In genomic region chr22:46081831-46082210, GRCh38 we compare ENCODE assay signal across 2 cellular contexts.
TF ChIP-seq lines count a peak whose summit lies in the region.

No MANE protein-coding gene starts in this region.

TF ChIP-seq in liver, 16 proteins besides CTCF, POLR2A, EP300 and RAD21 (continued from another document):
- TF ChIP-seq TAF1 (conservative IDR thresholded peaks at IDR 0.05) (no peak), FOXA2 (IDR thresholded peaks at IDR 0.05) (no peak), JUND (IDR thresholded peaks at IDR 0.05) (no peak), RXRA (IDR thresholded peaks at IDR 0.05) (no peak), NR2F2 (IDR thresholded peaks at IDR 0.05) (no peak), GABPA (IDR thresholded peaks at IDR 0.05 in 1 of 2, conservative IDR thresholded peaks at IDR 0.05 in 1 of 2) (no peak), HNF4A (conservative IDR thresholded peaks at IDR 0.05) (no peak), YY1 (IDR thresholded peaks at IDR 0.05) (no peak), ATF3 (IDR thresholded peaks at IDR 0.05) (no peak), SP1 (IDR thresholded peaks at IDR 0.05) (no peak), HNF4G (IDR thresholded peaks at IDR 0.05) (no peak), FOXA1 (IDR thresholded peaks at IDR 0.05) (no peak)
- TF ChIP-seq, protein P1, sequence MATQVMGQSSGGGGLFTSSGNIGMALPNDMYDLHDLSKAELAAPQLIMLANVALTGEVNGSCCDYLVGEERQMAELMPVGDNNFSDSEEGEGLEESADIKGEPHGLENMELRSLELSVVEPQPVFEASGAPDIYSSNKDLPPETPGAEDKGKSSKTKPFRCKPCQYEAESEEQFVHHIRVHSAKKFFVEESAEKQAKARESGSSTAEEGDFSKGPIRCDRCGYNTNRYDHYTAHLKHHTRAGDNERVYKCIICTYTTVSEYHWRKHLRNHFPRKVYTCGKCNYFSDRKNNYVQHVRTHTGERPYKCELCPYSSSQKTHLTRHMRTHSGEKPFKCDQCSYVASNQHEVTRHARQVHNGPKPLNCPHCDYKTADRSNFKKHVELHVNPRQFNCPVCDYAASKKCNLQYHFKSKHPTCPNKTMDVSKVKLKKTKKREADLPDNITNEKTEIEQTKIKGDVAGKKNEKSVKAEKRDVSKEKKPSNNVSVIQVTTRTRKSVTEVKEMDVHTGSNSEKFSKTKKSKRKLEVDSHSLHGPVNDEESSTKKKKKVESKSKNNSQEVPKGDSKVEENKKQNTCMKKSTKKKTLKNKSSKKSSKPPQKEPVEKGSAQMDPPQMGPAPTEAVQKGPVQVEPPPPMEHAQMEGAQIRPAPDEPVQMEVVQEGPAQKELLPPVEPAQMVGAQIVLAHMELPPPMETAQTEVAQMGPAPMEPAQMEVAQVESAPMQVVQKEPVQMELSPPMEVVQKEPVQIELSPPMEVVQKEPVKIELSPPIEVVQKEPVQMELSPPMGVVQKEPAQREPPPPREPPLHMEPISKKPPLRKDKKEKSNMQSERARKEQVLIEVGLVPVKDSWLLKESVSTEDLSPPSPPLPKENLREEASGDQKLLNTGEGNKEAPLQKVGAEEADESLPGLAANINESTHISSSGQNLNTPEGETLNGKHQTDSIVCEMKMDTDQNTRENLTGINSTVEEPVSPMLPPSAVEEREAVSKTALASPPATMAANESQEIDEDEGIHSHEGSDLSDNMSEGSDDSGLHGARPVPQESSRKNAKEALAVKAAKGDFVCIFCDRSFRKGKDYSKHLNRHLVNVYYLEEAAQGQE (IDR thresholded peaks at IDR 0.05), result no peak
- TF ChIP-seq, protein P2, sequence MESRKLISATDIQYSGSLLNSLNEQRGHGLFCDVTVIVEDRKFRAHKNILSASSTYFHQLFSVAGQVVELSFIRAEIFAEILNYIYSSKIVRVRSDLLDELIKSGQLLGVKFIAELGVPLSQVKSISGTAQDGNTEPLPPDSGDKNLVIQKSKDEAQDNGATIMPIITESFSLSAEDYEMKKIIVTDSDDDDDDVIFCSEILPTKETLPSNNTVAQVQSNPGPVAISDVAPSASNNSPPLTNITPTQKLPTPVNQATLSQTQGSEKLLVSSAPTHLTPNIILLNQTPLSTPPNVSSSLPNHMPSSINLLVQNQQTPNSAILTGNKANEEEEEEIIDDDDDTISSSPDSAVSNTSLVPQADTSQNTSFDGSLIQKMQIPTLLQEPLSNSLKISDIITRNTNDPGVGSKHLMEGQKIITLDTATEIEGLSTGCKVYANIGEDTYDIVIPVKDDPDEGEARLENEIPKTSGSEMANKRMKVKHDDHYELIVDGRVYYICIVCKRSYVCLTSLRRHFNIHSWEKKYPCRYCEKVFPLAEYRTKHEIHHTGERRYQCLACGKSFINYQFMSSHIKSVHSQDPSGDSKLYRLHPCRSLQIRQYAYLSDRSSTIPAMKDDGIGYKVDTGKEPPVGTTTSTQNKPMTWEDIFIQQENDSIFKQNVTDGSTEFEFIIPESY (IDR thresholded peaks at IDR 0.05), result no peak

TF ChIP-seq in HepG2, 621 proteins besides CTCF, POLR2A, EP300 and RAD21 (continued from another document):
- TF ChIP-seq HES4 (CRISPR knock-in tag; IDR thresholded peaks at IDR 0.05; ENCODE audit: borderline replicate concordance) (no peak), AKAP8 (CRISPR knock-in tag; IDR thresholded peaks at IDR 0.05) (no peak), RERE (CRISPR knock-in tag; IDR thresholded peaks at IDR 0.05; ENCODE audit: low read depth) (no peak), ZNF557 (CRISPR knock-in tag; IDR thresholded peaks at IDR 0.05) (no peak), HMGA1 (CRISPR knock-in tag; conservative IDR thresholded peaks at IDR 0.05) (no peak), ZNF891 (CRISPR knock-in tag; IDR thresholded peaks at IDR 0.05) (no peak), ZBTB3 (CRISPR knock-in tag; IDR thresholded peaks at IDR 0.05; ENCODE audit: borderline replicate concordance, low read depth) (no peak), FOSL1 (CRISPR knock-in tag; IDR thresholded peaks at IDR 0.05; ENCODE audit: borderline replicate concordance) (no peak), JDP2 (CRISPR knock-in tag; IDR thresholded peaks at IDR 0.05; ENCODE audit: borderline replicate concordance) (no peak)
- TF ChIP-seq, protein P3, sequence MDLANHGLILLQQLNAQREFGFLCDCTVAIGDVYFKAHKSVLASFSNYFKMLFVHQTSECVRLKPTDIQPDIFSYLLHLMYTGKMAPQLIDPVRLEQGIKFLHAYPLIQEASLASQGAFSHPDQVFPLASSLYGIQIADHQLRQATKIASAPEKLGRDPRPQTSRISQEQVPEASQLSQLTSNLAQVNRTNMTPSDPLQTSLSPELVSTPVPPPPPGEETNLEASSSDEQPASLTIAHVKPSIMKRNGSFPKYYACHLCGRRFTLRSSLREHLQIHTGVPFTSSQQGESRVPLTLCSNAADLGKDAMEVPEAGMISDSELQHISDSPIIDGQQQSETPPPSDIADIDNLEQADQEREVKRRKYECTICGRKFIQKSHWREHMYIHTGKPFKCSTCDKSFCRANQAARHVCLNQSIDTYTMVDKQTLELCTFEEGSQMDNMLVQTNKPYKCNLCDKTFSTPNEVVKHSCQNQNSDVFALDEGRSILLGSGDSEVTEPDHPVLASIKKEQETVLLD (CRISPR knock-in tag; IDR thresholded peaks at IDR 0.05; ENCODE audit: low read depth), result no peak
TF ChIP-seq in HepG2: peak in this region for 0.
